Comparison of ENCODE assay signal across 15 cellular contexts in genomic region chr12:125220404-125221273, GRCh38. TPM values are rescaled to one million over a fixed set of nuclear protein-coding genes. Genes with fewer than 3 reads are reported as not detected.
DNase-seq lines count a peak whose midpoint lies in the region; ATAC-seq and TF ChIP-seq lines count a peak whose summit lies in the region.
"Had no signal": no experiment of that assay in that cellular context is flagged by ENCODE, and none has a peak within 500 bp of the region (broad histone marks: within the 10 kb centered on the region; RNA-seq: fewer than 3 reads in every experiment).

No MANE protein-coding gene starts in this region.

- H3K9me3 ChIP-seq in Panc1 (ENCODE audit: control insufficient read depth, insufficient read depth, low read depth, low read length), result no peaks in the 10 kb centered on the region
- H3K9me3 ChIP-seq: prostate gland had no signal

- peaks cover 26 to 27% of the 10 kb centered on the region in 2 donors for H3K27me3 Mint-ChIP-seq in stimulated activated naive B cell treated with anti-CD40 and anti-IgM and Interleukin-4, amounts not matched to agents 10 μg/mL and 1 μg/mL and 100 μg/mL, for 72 hours

- no peak for TF ChIP-seq CTCF in NB4 (IDR thresholded peaks at IDR 0.05; ENCODE audit: low read depth, low read length)
- no peak for TF ChIP-seq CTCF in Panc1 (IDR thresholded peaks at IDR 0.05)

- in situ Hi-C loops in Panc1 (cut with HindIII; ENCODE audit: low pct_unique_long_range_greater_than_20kb, low sequenced_read_pairs), result no loop called here

- no peak overlapping the region for H3K4me3 Mint-ChIP-seq in stimulated activated naive B cell treated with anti-CD40 and anti-IgM and Interleukin-4, amounts not matched to agents 10 μg/mL and 1 μg/mL and 100 μg/mL, for 72 hours
- H3K4me3 Mint-ChIP-seq: activated T-helper 1 cell treated with anti-CD3 and anti-CD28 coated beads, Interleukin-12 subunit alpha, Interleukin-12 subunit beta, Interleukin-2, Interleukin-4 antibody, amounts not matched to agents 30 ng/mL and 10 ng/mL and 1 ng/mL, durations not matched to agents 14 hours and 24 hours and 36 hours had no signal

- intact Hi-C loops in Panc1 (cut with micrococcal nuclease; ENCODE audit: unreplicated experiment), result no loop called here

- peaks cover 0 to 3% of the 10 kb centered on the region in 2 donors for H3K9me3 Mint-ChIP-seq in stimulated activated naive B cell treated with anti-CD40 and anti-IgM and Interleukin-4, amounts not matched to agents 10 μg/mL and 1 μg/mL and 100 μg/mL, for 72 hours
- H3K9me3 Mint-ChIP-seq: activated T-helper 1 cell treated with anti-CD3 and anti-CD28 coated beads, Interleukin-12 subunit alpha, Interleukin-12 subunit beta, Interleukin-2, Interleukin-4 antibody, amounts not matched to agents 30 ng/mL and 10 ng/mL and 1 ng/mL, durations not matched to agents 14 hours and 24 hours and 36 hours had no signal

- CTCF ChIA-PET in Panc1 (lab: Charles Lee), result interaction anchor here (0.6 kb wide), 1 partner anchor 18 kb away, joined by 4 read pairs; no protein-coding TSS in a partner anchor

- peak; percentile 10 for DNase-seq in DMS53 (lab: John Stamatoyannopoulos, UW)
- no peak for DNase-seq in DMS53 treated with DMSO at 0.1 percent for 48 hours (lab: John Stamatoyannopoulos, UW; ENCODE audit: unreplicated experiment)
- DNase-seq in NB4 (ENCODE audit: low read depth), result peak; percentile 50
- no peak for DNase-seq in Panc1 (ENCODE audit: low read depth, low spot score)
- peak; percentile 90 for DNase-seq in mucosa of gallbladder (ENCODE audit: low spot score)
- no peak for DNase-seq in activated gamma-delta T cell treated with Interleukin-2 at 50 U/mL for 16 hours
- DNase-seq in stimulated activated naive B cell treated with anti-CD40 and anti-IgM and Interleukin-4, amounts not matched to agents 10 μg/mL and 1 μg/mL and 100 μg/mL, for 72 hours, result no peak
- no peak for DNase-seq in foreskin melanocyte
- DNase-seq: erythroblast, mesenchymal stem cell, NCI-H1694, Right ventricle myocardium superior had no signal

- H3K4me1 Mint-ChIP-seq in stimulated activated naive B cell treated with anti-CD40 and anti-IgM and Interleukin-4, amounts not matched to agents 10 μg/mL and 1 μg/mL and 100 μg/mL, for 72 hours, result no peaks in the 10 kb centered on the region

- ATAC-seq in Panc1, result peak; percentile 43
- no peak for ATAC-seq in stimulated activated naive B cell treated with anti-CD40 and anti-IgM and Interleukin-4, amounts not matched to agents 10 μg/mL and 1 μg/mL and 100 μg/mL, for 72 hours (replicated peaks)

- H3K36me3 Mint-ChIP-seq in stimulated activated naive B cell treated with anti-CD40 and anti-IgM and Interleukin-4, amounts not matched to agents 10 μg/mL and 1 μg/mL and 100 μg/mL, for 72 hours, result no peaks in the 10 kb centered on the region

- H3K27ac ChIP-seq in Panc1 (ENCODE audit: low read length), result no peak overlapping the region
- H3K27ac ChIP-seq: 22Rv1, prostate gland had no signal

- H3K36me3 ChIP-seq in Panc1 (ENCODE audit: control insufficient read depth, insufficient read depth, low read length), result no peaks in the 10 kb centered on the region
- H3K36me3 ChIP-seq: prostate gland had no signal

- no peak for TF ChIP-seq POLR2A in NB4 (IDR thresholded peaks at IDR 0.05; ENCODE audit: extremely low read depth, insufficient read length)

- POLR2A ChIA-PET in Panc1 (lab: Charles Lee), result no interaction called here

- no peak overlapping the region for H3K4me3 ChIP-seq in NB4 (ENCODE audit: low read depth, low read length)
- H3K4me3 ChIP-seq in Panc1 (ENCODE audit: low read depth in 2 of 2, low read length in 2 of 2), result no peak overlapping the region
- H3K4me3 ChIP-seq: prostate gland had no signal

- no TSS peak for BruUV-seq in Panc1 (replicated peaks; lab: Mats Ljungman, UMichigan)

- no peak overlapping the region for H3K27ac Mint-ChIP-seq in stimulated activated naive B cell treated with anti-CD40 and anti-IgM and Interleukin-4, amounts not matched to agents 10 μg/mL and 1 μg/mL and 100 μg/mL, for 72 hours
- H3K27ac Mint-ChIP-seq: activated T-helper 1 cell treated with anti-CD3 and anti-CD28 coated beads, Interleukin-12 subunit alpha, Interleukin-12 subunit beta, Interleukin-2, Interleukin-4 antibody, amounts not matched to agents 30 ng/mL and 10 ng/mL and 1 ng/mL, durations not matched to agents 14 hours and 24 hours and 36 hours had no signal

- peaks cover 9% of the 10 kb centered on the region; the same call in 1 of the 2 replicates for H3K27me3 ChIP-seq in Panc1 (ENCODE audit: control insufficient read depth, insufficient read depth, low read length)

- no peaks in the 10 kb centered on the region for H3K4me1 ChIP-seq in Panc1 (ENCODE audit: control insufficient read depth, insufficient read depth, low read length)
- H3K4me1 ChIP-seq: prostate gland had no signal

RNA-seq across cellular contexts. Expression of gene TMEM132B, which starts 34.5 kb away (rescaled TPM):
- 0.26 TPM for total RNA-seq in Panc1 (2021; ENCODE audit: unreplicated experiment)
- 0.18 TPM for polyA plus RNA-seq in Panc1 (2012; ENCODE audit: insufficient read length)
- 2.0 TPM for total RNA-seq in mucosa of gallbladder
- total RNA-seq: activated T-helper 1 cell treated with anti-CD3 and anti-CD28 coated beads, Interleukin-12 subunit alpha, Interleukin-12 subunit beta, Interleukin-2, Interleukin-4 antibody, amounts not matched to agents 30 ng/mL and 10 ng/mL and 1 ng/mL, durations not matched to agents 14 hours and 24 hours and 36 hours had no signal

Comparison
In these comparisons a context has a peak if more than half of its experiments do, and no peak if none do; other contexts are left out.
1. DNase-seq: peak in DMS53 (single experiment), NB4 (single experiment) and mucosa of gallbladder (single experiment); none in DMS53 treated with DMSO at 0.1 percent for 48 hours (single experiment), Panc1 (single experiment), activated gamma-delta T cell treated with Interleukin-2 at 50 U/mL for 16 hours (single experiment), stimulated activated naive B cell treated with anti-CD40 and anti-IgM and Interleukin-4, amounts not matched to agents 10 μg/mL and 1 μg/mL and 100 μg/mL, for 72 hours (single experiment) and foreskin melanocyte (single experiment).